8 cellular contexts compared by ENCODE assay signal in genomic region chr19:50376166-50377050, GRCh38. TPM values are rescaled to one million over a fixed set of nuclear protein-coding genes. Genes with fewer than 3 reads are reported as not detected.
DNase-seq lines count a peak whose midpoint lies in the region; ATAC-seq and TF ChIP-seq lines count a peak whose summit lies in the region.

Gene NR1H2 (plus strand): TSS chr19:50376457. CDS start chr19:50377606, 1,149 bp downstream.

- DNase-seq in Caki2 (ENCODE audit: low read depth) (peak; percentile 96), HuH-7.5 (ENCODE audit: low spot score) (peak; percentile 90), OCI-LY7 (ENCODE audit: low spot score) (peak; percentile 99), activated T-cell treated with anti-CD3 and anti-CD28 coated beads for 1 hour (ENCODE audit: low read depth) (peak; percentile 90), epidermal melanocyte (ENCODE audit: insufficient read length, low spot score) (peak; percentile 87), middle frontal gyrus (ENCODE audit: extremely low spot score, low spot score) (peak; percentile 99)
- peak; percentile 88 to 91 for DNase-seq in stimulated activated CD8-positive, alpha-beta memory T cell treated with anti-CD3 and anti-CD28 coated beads, Interleukin-2, amount 100 ng/mL, for 48 hours (ENCODE audit: low read depth in 2 of 2)

- peak within 1 kb of the TSS; percentile 66 for H2AFZ ChIP-seq in OCI-LY7 (ENCODE audit: low read length)

- H3K79me2 ChIP-seq in OCI-LY7 (ENCODE audit: insufficient read depth, low read depth, low read length), result peaks cover 6% of the 10 kb centered on the region; the same call in 1 of the 2 replicates

- TF ChIP-seq CTCF in OCI-LY7 (conservative IDR thresholded peaks at IDR 0.05; ENCODE audit: low read length), result no peak

- H3K9me3 ChIP-seq in OCI-LY7 (ENCODE audit: low read length), result no peaks in the 10 kb centered on the region

- CTCF ChIA-PET in OCI-LY7 (lab: Charles Lee; ENCODE audit: unreplicated experiment), result no interaction called here

- H3K4me2 ChIP-seq in OCI-LY7 (ENCODE audit: low read length), result peak within 1 kb of the TSS; percentile 85

- H3K4me1 ChIP-seq in OCI-LY7 (ENCODE audit: insufficient read depth, low read length, poor library complexity, severe bottlenecking), result peaks cover 16% of the 10 kb centered on the region

- H3K27ac ChIP-seq in OCI-LY7 (ENCODE audit: low read depth, low read length, poor library complexity, severe bottlenecking), result peak within 1 kb of the TSS; percentile 89

- peak; percentile 81 for ATAC-seq in GM21447 (IDR thresholded peaks at IDR 0.05; ENCODE audit: unreplicated experiment)

- POLR2A ChIA-PET in OCI-LY7 (lab: Charles Lee), result interaction anchor here (1.0 kb wide), 2 partner anchors 10 to 11 kb away, joined by 4 read pairs; no protein-coding TSS in a partner anchor

- peaks cover 40% of the 10 kb centered on the region for H3K36me3 ChIP-seq in OCI-LY7 (ENCODE audit: insufficient read depth, low read length)

- intact Hi-C loops in OCI-LY7 (cut with micrococcal nuclease; ENCODE audit: unreplicated experiment), result no loop called here

- H3K9me2 ChIP-seq in OCI-LY7 (ENCODE audit: insufficient read depth, low read length), result no peaks in the 10 kb centered on the region

- in situ Hi-C loops in Caki2 (cut with HindIII; ENCODE audit: low pct_unique_long_range_greater_than_20kb, low sequenced_read_pairs), result no loop called here

- no TSS peak for BruUV-seq in OCI-LY7 (replicated peaks; lab: Mats Ljungman, UMichigan)

- H4K20me1 ChIP-seq in OCI-LY7 (ENCODE audit: insufficient read depth, low read length), result 0 out of 2 replicates have a peak, but pooled peaks cover 3% of the 10 kb centered on the region

- H3K4me3 ChIP-seq in OCI-LY7 (ENCODE audit: low read depth, low read length, poor library complexity, severe bottlenecking), result peak within 1 kb of the TSS; percentile 83

RNA-seq across cellular contexts. Expression of gene NR1H2, which starts in this region (rescaled TPM):
- total RNA-seq in Caki2 (2014; rRNA removed; shearing (Covaris generic); ENCODE audit: low replicate concordance), result 151 and 189 TPM in 2 replicates
- 52.8 and 65.7 TPM in 2 replicates for total RNA-seq in OCI-LY7 (2014; rRNA removed; shearing (Covaris generic))
- 41.2 and 53.1 TPM in 2 replicates for total RNA-seq in OCI-LY7 (2022)

Comparison
In these comparisons a context has a peak if more than half of its experiments do, and no peak if none do; other contexts are left out.
1. Peak in every context shown above with its lines: DNase-seq, ATAC-seq, H3K4me3 ChIP-seq and H3K27ac ChIP-seq.